11 cellular contexts compared by ENCODE assay signal in the genomic region with DNA sequence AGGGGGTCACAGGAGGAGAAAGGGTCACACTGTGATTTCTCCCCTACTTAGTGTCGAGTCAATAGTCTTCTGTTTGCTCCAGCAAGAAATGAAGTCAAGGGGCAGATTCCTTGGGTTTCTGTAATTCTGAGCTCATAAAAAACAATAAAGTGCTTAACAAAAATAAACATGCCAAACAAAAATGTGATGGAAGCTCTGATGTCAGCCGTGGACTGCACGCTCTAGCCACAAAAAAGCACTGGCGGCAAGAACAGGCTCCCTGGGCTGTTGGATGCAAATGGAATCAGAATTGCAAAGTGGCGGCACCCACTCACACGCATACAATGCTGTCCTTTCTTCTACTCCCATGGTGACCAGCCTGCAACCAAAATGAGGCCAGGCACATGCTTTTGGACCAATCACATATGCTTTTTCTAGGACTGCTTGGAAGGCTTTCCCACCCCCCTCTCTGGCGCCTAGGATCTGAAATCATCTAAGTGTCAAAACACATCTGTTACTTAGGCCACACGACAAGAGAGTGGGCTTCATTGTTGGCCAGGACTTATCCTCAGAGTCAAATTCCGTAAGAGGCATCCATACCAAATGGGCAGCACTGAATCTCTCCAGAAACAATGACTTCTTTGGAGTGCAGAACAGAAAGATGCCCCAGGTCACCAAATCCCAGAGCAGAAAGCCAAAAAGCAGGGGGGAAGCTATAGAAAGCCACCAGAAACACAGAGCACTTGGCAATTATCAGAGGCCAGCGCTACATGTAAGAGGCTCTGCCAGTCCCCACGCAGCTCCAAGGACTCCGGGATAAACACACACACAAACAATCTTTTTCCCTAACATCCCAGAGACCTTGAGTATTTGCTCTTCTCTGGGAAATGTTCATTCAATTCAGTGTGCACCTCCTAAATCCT. TPM values are rescaled to one million over a fixed set of nuclear protein-coding genes. Genes with fewer than 3 reads are reported as not detected.
DNase-seq lines count a peak whose midpoint lies in the region; TF ChIP-seq lines count a peak whose summit lies in the region.
"Had no signal": no experiment of that assay in that cellular context is flagged by ENCODE, and none has a peak within 500 bp of the region (broad histone marks: within the 10 kb centered on the region; RNA-seq: fewer than 3 reads in every experiment).

No MANE protein-coding gene starts in this region.

- peaks cover 5% of the 10 kb centered on the region for H3K9me3 Mint-ChIP-seq in neural crest cell
- H3K9me3 Mint-ChIP-seq in activated T-helper 2 cell treated with anti-CD3 and anti-CD28 coated beads, Interferon-gamma antibody, Interleukin-2, Interleukin-4, amounts not matched to agents 10 μg/mL and 5 μg/mL and 100 μg/mL, durations not matched to agents 14 hours and 24 hours and 36 hours: no peaks in the 10 kb centered on the region

- H3K4me3 ChIP-seq in SJCRH30: no peak overlapping the region
- no peak overlapping the region for H3K4me3 ChIP-seq in fibroblast of villous mesenchyme (ENCODE audit: low read depth, low read length)
- H3K4me3 ChIP-seq in BE2C (ENCODE audit: low read depth, low read length): no peak overlapping the region
- H3K4me3 ChIP-seq in WERI-Rb-1 (ENCODE audit: low read depth, low read length): no peak overlapping the region
- H3K4me3 ChIP-seq: A549, suprapubic skin had no signal

- H3K4me1 Mint-ChIP-seq in neural crest cell: peaks cover 85% of the 10 kb centered on the region
- H3K4me1 Mint-ChIP-seq in activated T-helper 2 cell treated with anti-CD3 and anti-CD28 coated beads, Interferon-gamma antibody, Interleukin-2, Interleukin-4, amounts not matched to agents 10 μg/mL and 5 μg/mL and 100 μg/mL, durations not matched to agents 14 hours and 24 hours and 36 hours (ENCODE audit: low read depth): peaks cover 15% of the 10 kb centered on the region

- H3K9me3 ChIP-seq in SJCRH30 (replicated peaks) (no peaks in the 10 kb centered on the region), BE2C (no peaks in the 10 kb centered on the region), WERI-Rb-1 (ENCODE audit: severe bottlenecking) (no peaks in the 10 kb centered on the region)
- H3K9me3 ChIP-seq: A549, suprapubic skin had no signal

- no peaks in the 10 kb centered on the region for H3K27me3 Mint-ChIP-seq in neural crest cell (ENCODE audit: low read depth)
- H3K27me3 Mint-ChIP-seq in activated T-helper 2 cell treated with anti-CD3 and anti-CD28 coated beads, Interferon-gamma antibody, Interleukin-2, Interleukin-4, amounts not matched to agents 10 μg/mL and 5 μg/mL and 100 μg/mL, durations not matched to agents 14 hours and 24 hours and 36 hours (ENCODE audit: low read depth): no peaks in the 10 kb centered on the region

- intact Hi-C loops in activated T-helper 2 cell treated with anti-CD3 and anti-CD28 coated beads, Interferon-gamma antibody, Interleukin-2, Interleukin-4, amounts not matched to agents 10 μg/mL and 5 μg/mL and 100 μg/mL, durations not matched to agents 14 hours and 24 hours and 36 hours (cut with micrococcal nuclease): no loop called here

- H3K4me3 Mint-ChIP-seq in neural crest cell: peak overlapping the region; percentile 78
- no peak overlapping the region for H3K4me3 Mint-ChIP-seq in activated T-helper 2 cell treated with anti-CD3 and anti-CD28 coated beads, Interferon-gamma antibody, Interleukin-2, Interleukin-4, amounts not matched to agents 10 μg/mL and 5 μg/mL and 100 μg/mL, durations not matched to agents 14 hours and 24 hours and 36 hours (ENCODE audit: low read depth)

- peak overlapping the region; percentile 93 for H3K27ac Mint-ChIP-seq in neural crest cell (ENCODE audit: unreplicated experiment)
- no peak overlapping the region for H3K27ac Mint-ChIP-seq in activated T-helper 2 cell treated with anti-CD3 and anti-CD28 coated beads, Interferon-gamma antibody, Interleukin-2, Interleukin-4, amounts not matched to agents 10 μg/mL and 5 μg/mL and 100 μg/mL, durations not matched to agents 14 hours and 24 hours and 36 hours

- H3K4me1 ChIP-seq in SJCRH30 (peaks cover 4% of the 10 kb centered on the region; the same call in 1 of the 2 replicates), BE2C (no peaks in the 10 kb centered on the region)

- H3K36me3 Mint-ChIP-seq in neural crest cell (ENCODE audit: low read depth): peaks cover 25% of the 10 kb centered on the region
- H3K36me3 Mint-ChIP-seq in activated T-helper 2 cell treated with anti-CD3 and anti-CD28 coated beads, Interferon-gamma antibody, Interleukin-2, Interleukin-4, amounts not matched to agents 10 μg/mL and 5 μg/mL and 100 μg/mL, durations not matched to agents 14 hours and 24 hours and 36 hours (ENCODE audit: low read depth): no peaks in the 10 kb centered on the region

- no peaks in the 10 kb centered on the region for H3K27me3 ChIP-seq in SJCRH30
- no peaks in the 10 kb centered on the region for H3K27me3 ChIP-seq in BE2C
- H3K27me3 ChIP-seq in WERI-Rb-1 (ENCODE audit: insufficient read depth, low read depth, severe bottlenecking): no peaks in the 10 kb centered on the region
- H3K27me3 ChIP-seq: suprapubic skin had no signal

- DNase-seq in A172 (ENCODE audit: low spot score): peak; percentile 55
- peak; percentile 82 to 86 for DNase-seq in SJCRH30
- DNase-seq in fibroblast of villous mesenchyme (ENCODE audit: low read depth): peak; percentile 85
- DNase-seq in neural crest cell (ENCODE audit: low read depth, low spot score): peak; percentile 41
- no peak for DNase-seq in activated T-helper 2 cell treated with anti-CD3 and anti-CD28 coated beads, Interferon-gamma antibody, Interleukin-2, Interleukin-4, amounts not matched to agents 10 μg/mL and 5 μg/mL and 100 μg/mL, durations not matched to agents 14 hours and 24 hours and 36 hours (ENCODE audit: low spot score)
- no peak for DNase-seq in NCI-H1105 (lab: John Stamatoyannopoulos, UW)
- DNase-seq in BE2C: no peak
- no peak for DNase-seq in WERI-Rb-1
- DNase-seq: activated T-cell treated with anti-CD3 and anti-CD28 coated beads, Interleukin-2, amount 50 U/mL, for 1 hour had no signal

- H3K36me3 ChIP-seq in SJCRH30 (peaks cover 10% of the 10 kb centered on the region; the same call in 1 of the 2 replicates), BE2C (no peaks in the 10 kb centered on the region), WERI-Rb-1 (peaks cover 41% of the 10 kb centered on the region)

- no peak for TF ChIP-seq CTCF in fibroblast of villous mesenchyme (IDR thresholded peaks at IDR 0.05; ENCODE audit: insufficient read depth, low read depth, low read length)
- TF ChIP-seq CTCF in neural crest cell (conservative IDR thresholded peaks at IDR 0.05): no peak
- no peak for TF ChIP-seq CTCF in BE2C (IDR thresholded peaks at IDR 0.05; ENCODE audit: low read depth, low read length)
- TF ChIP-seq CTCF in WERI-Rb-1 (IDR thresholded peaks at IDR 0.05; ENCODE audit: low read depth, low read length): no peak

- peak overlapping the region; percentile 43 for H3K27ac ChIP-seq in SJCRH30
- H3K27ac ChIP-seq in WERI-Rb-1: no peak overlapping the region
- H3K27ac ChIP-seq: A549 had no signal

RNA-seq across cellular contexts. Expression of a gene that starts 9.2 kb away (rescaled TPM):
- 42.9 and 43.6 TPM in 2 replicates for total RNA-seq in A172 (2014; rRNA removed; shearing (Covaris generic))
- total RNA-seq in SJCRH30 (2014; rRNA removed; shearing (Covaris generic)): 50.6 and 53.9 TPM in 2 replicates
- total RNA-seq in fibroblast of villous mesenchyme (239 and 399 TPM in 2 replicates), neural crest cell (73.3 and 73.5 TPM in 2 replicates)
- 8.9 and 9.1 TPM in 2 replicates for total RNA-seq in activated T-helper 2 cell treated with anti-CD3 and anti-CD28 coated beads, Interferon-gamma antibody, Interleukin-2, Interleukin-4, amounts not matched to agents 10 μg/mL and 5 μg/mL and 100 μg/mL, durations not matched to agents 14 hours and 24 hours and 36 hours
- 12.1 TPM for polyA plus RNA-seq in BE2C (2012; ENCODE audit: insufficient read depth, insufficient read length, low read depth)

Comparison
In these comparisons a context has a peak if more than half of its experiments do, and no peak if none do; other contexts are left out.
1. DNase-seq: peak in A172 (single experiment), SJCRH30 (2 of 2), fibroblast of villous mesenchyme (single experiment) and neural crest cell (single experiment); none in activated T-helper 2 cell treated with anti-CD3 and anti-CD28 coated beads, Interferon-gamma antibody, Interleukin-2, Interleukin-4, amounts not matched to agents 10 μg/mL and 5 μg/mL and 100 μg/mL, durations not matched to agents 14 hours and 24 hours and 36 hours (single experiment), NCI-H1105 (single experiment), BE2C (single experiment) and WERI-Rb-1 (single experiment).